In the genomic region with DNA sequence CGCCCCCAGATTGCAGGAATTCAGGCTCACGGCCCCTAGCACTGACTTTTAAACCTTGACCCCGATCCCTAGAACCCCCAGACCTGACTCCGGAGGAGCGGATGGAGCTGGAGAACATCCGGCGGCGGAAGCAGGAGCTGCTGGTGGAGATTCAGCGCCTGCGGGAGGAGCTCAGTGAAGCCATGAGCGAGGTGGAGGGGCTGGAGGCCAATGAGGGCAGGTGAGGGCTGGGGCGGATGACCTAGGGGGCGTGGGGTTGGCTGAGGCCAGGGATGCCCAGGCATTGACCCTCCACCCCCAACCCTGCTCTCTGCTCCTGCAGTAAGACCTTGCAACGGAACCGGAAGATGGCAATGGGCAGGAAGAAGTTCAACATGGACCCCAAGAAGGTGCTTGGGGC, we compare ENCODE assay signal across 1 cellular context.
TF ChIP-seq lines count a peak whose summit lies in the region.

No MANE protein-coding gene starts in this region.

TF ChIP-seq in neural cell, 6 proteins besides CTCF, POLR2A, EP300 and RAD21 (continued from another document):
- TF ChIP-seq, protein P1, sequence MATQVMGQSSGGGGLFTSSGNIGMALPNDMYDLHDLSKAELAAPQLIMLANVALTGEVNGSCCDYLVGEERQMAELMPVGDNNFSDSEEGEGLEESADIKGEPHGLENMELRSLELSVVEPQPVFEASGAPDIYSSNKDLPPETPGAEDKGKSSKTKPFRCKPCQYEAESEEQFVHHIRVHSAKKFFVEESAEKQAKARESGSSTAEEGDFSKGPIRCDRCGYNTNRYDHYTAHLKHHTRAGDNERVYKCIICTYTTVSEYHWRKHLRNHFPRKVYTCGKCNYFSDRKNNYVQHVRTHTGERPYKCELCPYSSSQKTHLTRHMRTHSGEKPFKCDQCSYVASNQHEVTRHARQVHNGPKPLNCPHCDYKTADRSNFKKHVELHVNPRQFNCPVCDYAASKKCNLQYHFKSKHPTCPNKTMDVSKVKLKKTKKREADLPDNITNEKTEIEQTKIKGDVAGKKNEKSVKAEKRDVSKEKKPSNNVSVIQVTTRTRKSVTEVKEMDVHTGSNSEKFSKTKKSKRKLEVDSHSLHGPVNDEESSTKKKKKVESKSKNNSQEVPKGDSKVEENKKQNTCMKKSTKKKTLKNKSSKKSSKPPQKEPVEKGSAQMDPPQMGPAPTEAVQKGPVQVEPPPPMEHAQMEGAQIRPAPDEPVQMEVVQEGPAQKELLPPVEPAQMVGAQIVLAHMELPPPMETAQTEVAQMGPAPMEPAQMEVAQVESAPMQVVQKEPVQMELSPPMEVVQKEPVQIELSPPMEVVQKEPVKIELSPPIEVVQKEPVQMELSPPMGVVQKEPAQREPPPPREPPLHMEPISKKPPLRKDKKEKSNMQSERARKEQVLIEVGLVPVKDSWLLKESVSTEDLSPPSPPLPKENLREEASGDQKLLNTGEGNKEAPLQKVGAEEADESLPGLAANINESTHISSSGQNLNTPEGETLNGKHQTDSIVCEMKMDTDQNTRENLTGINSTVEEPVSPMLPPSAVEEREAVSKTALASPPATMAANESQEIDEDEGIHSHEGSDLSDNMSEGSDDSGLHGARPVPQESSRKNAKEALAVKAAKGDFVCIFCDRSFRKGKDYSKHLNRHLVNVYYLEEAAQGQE (IDR thresholded peaks at IDR 0.05; ENCODE audit: borderline replicate concordance) = no peak
- no peak for TF ChIP-seq SMC3 (conservative IDR thresholded peaks at IDR 0.05; ENCODE audit: poor library complexity)
